10 cellular contexts compared by ENCODE assay signal in the genomic region with DNA sequence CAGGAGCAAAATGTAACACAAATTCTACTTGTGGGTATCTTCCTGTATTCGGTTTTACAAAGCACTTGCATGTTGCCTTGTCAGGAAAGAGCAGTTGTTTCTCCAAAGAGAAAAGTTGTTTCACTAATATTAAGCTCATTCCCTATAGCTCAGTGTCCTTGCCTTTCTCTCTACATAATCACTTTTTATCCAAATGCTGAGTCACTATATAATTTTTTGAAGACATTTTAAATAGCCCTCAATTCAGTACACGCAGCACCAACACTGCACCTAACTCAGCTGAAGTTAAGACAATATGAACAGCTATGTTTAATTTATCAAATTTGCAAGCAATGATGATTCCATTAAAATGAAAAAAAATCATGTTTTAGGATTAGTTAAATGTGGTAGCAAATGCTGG. TPM values are rescaled to one million over a fixed set of nuclear protein-coding genes. Genes with fewer than 3 reads are reported as not detected.
DNase-seq lines count a peak whose midpoint lies in the region; ATAC-seq and TF ChIP-seq lines count a peak whose summit lies in the region.
"Had no signal": no experiment of that assay in that cellular context is flagged by ENCODE, and none has a peak within 500 bp of the region (broad histone marks: within the 10 kb centered on the region; RNA-seq: fewer than 3 reads in every experiment).

No MANE protein-coding gene starts in this region.

- TF ChIP-seq CTCF in GM12865 (IDR thresholded peaks at IDR 0.05; ENCODE audit: insufficient read depth, low read depth, low read length, missing control alignments) (no peak), Peyer's patch (IDR thresholded peaks at IDR 0.05) (no peak), gastroesophageal sphincter (IDR thresholded peaks at IDR 0.05) (no peak)

- H3K4me1 ChIP-seq in Peyer's patch (peaks cover 0 to 21% (median 0%) of the 10 kb centered on the region in 4 donors), gastroesophageal sphincter (peaks cover 0 to 46% (median 21%) of the 10 kb centered on the region in 3 donors)
- H3K4me1 ChIP-seq in effector memory CD4-positive, alpha-beta T cell (ENCODE audit: control insufficient read depth, insufficient read depth, low read length, poor library complexity, severe bottlenecking): peaks cover 6% of the 10 kb centered on the region

- TF ChIP-seq POLR2A in Peyer's patch (IDR thresholded peaks at IDR 0.05) (no peak), gastroesophageal sphincter (IDR thresholded peaks at IDR 0.05) (no peak)

- H3K9me3 ChIP-seq in Peyer's patch (no peaks in the 10 kb centered on the region), gastroesophageal sphincter (no peaks in the 10 kb centered on the region)
- H3K9me3 ChIP-seq in effector memory CD4-positive, alpha-beta T cell (ENCODE audit: control insufficient read depth, low read length): no peaks in the 10 kb centered on the region

- H3K36me3 ChIP-seq in Peyer's patch (no peaks in the 10 kb centered on the region), gastroesophageal sphincter (no peaks in the 10 kb centered on the region)
- no peaks in the 10 kb centered on the region for H3K36me3 ChIP-seq in effector memory CD4-positive, alpha-beta T cell (ENCODE audit: control insufficient read depth, insufficient read depth, low read length)

- 60 to 67% methylated on average over 2 of the region's 2 CpGs for WGBS in gastroesophageal sphincter (ENCODE audit: low coverage in 1 of 2), 2 donors

- H3K4me3 ChIP-seq in GM12865 (ENCODE audit: low read depth, low read length) (peak overlapping the region; percentile 71), Peyer's patch (peak overlapping the region in 1 of 4 donors; percentile 48), gastroesophageal sphincter (peak overlapping the region in 1 of 2 donors; percentile 72), skin epidermis (peak overlapping the region in 4 of 7 experiments; percentile 35 to 53 (median 44))
- no peak overlapping the region for H3K4me3 ChIP-seq in effector memory CD4-positive, alpha-beta T cell (ENCODE audit: insufficient read depth, low read depth, low read length, poor library complexity, severe bottlenecking)

- peak overlapping the region; percentile 86 to 98 (median 94) for H3K27ac ChIP-seq in Peyer's patch
- H3K27ac ChIP-seq in gastroesophageal sphincter: peak overlapping the region; percentile 94 to 99 (median 96)
- peak overlapping the region in 20 of 21 experiments; percentile 81 to 100 (median 96) for H3K27ac ChIP-seq in skin epidermis
- H3K27ac ChIP-seq in effector memory CD4-positive, alpha-beta T cell (ENCODE audit: insufficient read depth, low read length, poor library complexity, severe bottlenecking): no peak overlapping the region

- TF ChIP-seq EP300 in gastroesophageal sphincter (IDR thresholded peaks at IDR 0.05): no peak

- no peak for DNase-seq in GM12865 (ENCODE audit: low read depth)
- DNase-seq in Peyer's patch: no peak
- no peak for DNase-seq in NCI-H2029 (lab: John Stamatoyannopoulos, UW)
- DNase-seq in NCI-H2171 treated with DMSO at 0.1 percent for 48 hours (lab: John Stamatoyannopoulos, UW): no peak
- DNase-seq in effector memory CD4-positive, alpha-beta T cell: no peak
- no peak for DNase-seq in HCEC 1CT
- DNase-seq: glutamatergic neuron had no signal

- H3K27me3 ChIP-seq in Peyer's patch (no peaks in the 10 kb centered on the region), gastroesophageal sphincter (no peaks in the 10 kb centered on the region)
- H3K27me3 ChIP-seq in effector memory CD4-positive, alpha-beta T cell (replicated peaks; ENCODE audit: control insufficient read depth, insufficient read depth, low read length, poor library complexity, severe bottlenecking): no peaks in the 10 kb centered on the region

- no peak for ATAC-seq in gastroesophageal sphincter

RNA-seq across cellular contexts. Expression of a gene that starts 14.5 kb away (rescaled TPM):
- total RNA-seq in Peyer's patch (10 to 100 TPM; 36.3 to 98.2 (median 78.1) TPM), gastroesophageal sphincter (10 to 100 TPM; 45.5 to 90.2 (median 78.3) TPM)

RNA-seq across cellular contexts. Expression of a gene that starts 28.2 kb away (rescaled TPM):
- total RNA-seq in Peyer's patch (not detected), gastroesophageal sphincter (under 1 TPM in 2 of 4 donors, not detected in 2; 0.27 to 0.40 TPM)
- total RNA-seq: SK-MEL-5 had no signal
